In the genomic region with DNA sequence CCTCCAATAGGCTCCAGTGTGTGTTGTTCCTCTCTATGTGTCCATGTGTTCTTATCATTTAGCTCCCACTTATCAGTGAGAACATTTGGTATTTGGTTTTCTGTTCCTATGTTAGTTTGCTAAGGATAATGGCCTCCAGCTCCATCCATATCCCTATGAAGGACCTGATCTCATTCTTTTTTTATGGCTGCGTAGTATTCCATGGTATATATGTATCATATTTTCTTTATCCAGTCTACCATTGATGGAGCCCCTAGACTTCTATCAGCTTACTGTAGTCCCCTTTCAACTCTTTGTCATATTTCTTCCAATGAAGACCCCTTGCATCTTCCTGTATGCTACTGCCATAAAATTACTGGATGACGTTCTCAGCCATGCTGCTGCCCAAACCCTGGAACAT, we compare ENCODE assay signal across 2 cellular contexts.
A peak's percentile ranks its signal among the peaks of the same experiment; 100 is the strongest.
DNase-seq lines count a peak whose midpoint lies in the region; ATAC-seq, FAIRE-seq and TF ChIP-seq lines count a peak whose summit lies in the region.
"Not testable (repeated sequence)": the region's sequence is repeated elsewhere in the genome, so short reads cannot be mapped to it uniquely, and the experiment has no call there.

No MANE protein-coding gene starts in this region.

- not testable (repeated sequence) for TF ChIP-seq CTCF in K562 (IDR thresholded peaks at IDR 0.05 in 2 of 3, conservative IDR thresholded peaks at IDR 0.05 in 1 of 3; ENCODE audit: insufficient read depth in 2 of 3, low read depth in 1 of 3, low read length in 3 of 3)

- not testable (repeated sequence) for H3K27ac ChIP-seq in K562 (ENCODE audit: extremely low read depth, low read depth, low read length)

- H3K9me3 ChIP-seq in K562 (replicated peaks; ENCODE audit: control insufficient read depth, insufficient read depth, low read depth, low read length): not testable (repeated sequence)

- FAIRE-seq in K562 (lab: Jason Lieb, UNC): not testable (repeated sequence)
- peak; percentile 44 for FAIRE-seq in urothelium cell line (lab: Jason Lieb, UNC)

- TF ChIP-seq POLR2A in K562 (conservative IDR thresholded peaks at IDR 0.05): not testable (repeated sequence)

- BruUV-seq in K562 (replicated peaks; lab: Mats Ljungman, UMichigan): not testable (repeated sequence)

- H3K9me1 ChIP-seq in K562 (ENCODE audit: control insufficient read depth, insufficient read depth, low read length): not testable (repeated sequence)

- intact Hi-C loops in K562 (cut with micrococcal nuclease): not testable (repeated sequence)

- not testable (repeated sequence) for H3K27me3 ChIP-seq in K562 (ENCODE audit: control insufficient read depth in 2 of 2, insufficient read depth in 2 of 2, low read length in 2 of 2)

- not testable (repeated sequence) for H3K9ac ChIP-seq in K562 (ENCODE audit: insufficient read depth in 1 of 2, low read depth in 2 of 2, low read length in 2 of 2)

- H3K79me2 ChIP-seq in K562 (ENCODE audit: control insufficient read depth, insufficient read depth, low read length): not testable (repeated sequence)

- ATAC-seq in K562: not testable (repeated sequence)

- not testable (repeated sequence) for H4K20me1 ChIP-seq in K562 (replicated peaks; ENCODE audit: control insufficient read depth, insufficient read depth, low read length)

- not testable (repeated sequence) for H3K4me1 ChIP-seq in K562 (replicated peaks in 1 of 2; ENCODE audit: control insufficient read depth in 2 of 2, insufficient read depth in 2 of 2, low read length in 2 of 2)

- in situ Hi-C loops in K562 (cut with MboI): not testable (repeated sequence)

- H2AFZ ChIP-seq in K562 (ENCODE audit: low read depth, low read length): not testable (repeated sequence)

- WGBS in K562 (ENCODE audit: insufficient coverage, low coverage, missing lambda C conversion rate): 94% methylated on average over 2 of the region's 2 CpGs

- not testable (repeated sequence) for TF ChIP-seq RAD21 in K562 (CRISPR knock-in tag; conservative IDR thresholded peaks at IDR 0.05 in 1 of 2, IDR thresholded peaks at IDR 0.05 in 1 of 2)

- H3K36me3 ChIP-seq in K562 (ENCODE audit: control insufficient read depth, insufficient read depth, low read length): not testable (repeated sequence)

- TF ChIP-seq EP300 in K562 (IDR thresholded peaks at IDR 0.05; ENCODE audit: low read length): not testable (repeated sequence)

- DNase-seq in K562 (ENCODE audit: extremely low read depth in 1 of 4, low spot score in 3 of 4); urothelium cell line (ENCODE audit: low spot score): not testable (repeated sequence)

- POLR2A ChIA-PET in K562 (lab: Yijun Ruan, JAX): not testable (repeated sequence)

- not testable (repeated sequence) for H3K4me2 ChIP-seq in K562 (ENCODE audit: insufficient read depth, low read length)

- CTCF ChIA-PET in K562 (lab: Yijun Ruan, JAX; ENCODE audit: low intra/inter-chr PET ratio): not testable (repeated sequence)

- not testable (repeated sequence) for H3K4me3 ChIP-seq in K562

TF ChIP-seq in K562, 482 proteins besides CTCF, POLR2A, EP300 and RAD21:
- TF ChIP-seq BCOR (IDR thresholded peaks at IDR 0.05) (peak; percentile 58; the same call in 1 of the 2 replicates), KDM1A (IDR thresholded peaks at IDR 0.05) (peak in 1 of 2 experiments; percentile 11; a peak in 1 of 4 replicates), ZNF146 (CRISPR knock-in tag; IDR thresholded peaks at IDR 0.05; ENCODE audit: unreplicated experiment) (peak; percentile 83)
